ENCODE assay signal across 8 cellular contexts in the genomic region with DNA sequence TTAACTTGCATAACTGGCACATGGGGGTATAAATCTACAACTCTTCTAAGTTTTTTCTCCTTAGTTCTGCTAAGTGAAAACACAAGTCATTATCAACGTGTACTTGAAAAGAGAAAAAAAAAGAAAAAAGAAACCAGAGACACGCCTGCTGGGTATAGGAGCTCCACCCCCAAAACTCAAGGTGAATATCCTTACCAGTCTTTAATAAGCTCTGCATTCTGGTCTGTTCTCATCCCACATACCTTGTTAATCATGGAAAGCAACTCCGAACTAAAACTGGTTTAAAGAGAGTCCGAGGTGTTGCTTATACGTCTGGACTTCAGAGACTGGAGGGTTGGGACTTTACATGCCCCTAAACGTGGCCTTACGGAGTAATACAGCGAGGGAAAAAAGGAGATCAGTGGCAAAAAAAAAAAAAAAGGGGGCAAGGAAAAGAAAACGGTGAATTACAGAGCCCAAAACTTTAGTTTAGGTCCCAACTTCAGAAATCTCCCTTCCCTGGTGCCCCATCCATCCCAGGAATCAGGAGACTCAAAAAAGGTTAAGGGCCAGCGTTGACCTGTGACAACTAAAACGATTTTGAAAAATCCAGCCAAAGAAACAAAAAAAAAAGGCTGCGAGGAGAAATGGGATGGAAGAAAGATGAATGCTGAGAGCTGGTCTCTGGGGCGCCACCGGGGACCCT. TPM values are rescaled to one million over a fixed set of nuclear protein-coding genes. Genes with fewer than 3 reads are reported as not detected.
A peak's percentile ranks its signal among the peaks of the same experiment; 100 is the strongest.
DNase-seq lines count a peak whose midpoint lies in the region; ATAC-seq, FAIRE-seq and TF ChIP-seq lines count a peak whose summit lies in the region.

No MANE protein-coding gene starts in this region.

- H3K4me3 ChIP-seq in fibroblast of the aortic adventitia (ENCODE audit: low read depth, low read length): peak overlapping the region; percentile 84

- FAIRE-seq in G401.6 (lab: Jason Lieb, UNC): peak; percentile 66

- ATAC-seq in GM21619 (IDR thresholded peaks at IDR 0.05; ENCODE audit: unreplicated experiment) (peak; percentile 19), GM19324 (IDR thresholded peaks at IDR 0.05; ENCODE audit: low FRiP score, unreplicated experiment) (no peak)

- TF ChIP-seq CTCF in fibroblast of the aortic adventitia (IDR thresholded peaks at IDR 0.05; ENCODE audit: insufficient read depth, low read length): no peak

- DNase-seq in NCI-H128 (lab: John Stamatoyannopoulos, UW; ENCODE audit: unreplicated experiment) (peak; percentile 1), fibroblast of the aortic adventitia (ENCODE audit: low read depth) (peak; percentile 66), pons (ENCODE audit: low spot score) (peak; percentile 24), ureter (ENCODE audit: low spot score) (no peak)
- peak; percentile 7 to 16 for DNase-seq in activated CD4-positive, alpha-beta T cell treated with anti-CD3 and anti-CD28 coated beads, Interleukin-2, amount 50 U/mL, for 48 hours

RNA-seq across cellular contexts. Expression of a gene that starts 1.0 kb away (rescaled TPM):
- total RNA-seq in fibroblast of the aortic adventitia (ENCODE audit: low replicate concordance) (18.6 and 35.0 TPM in 2 replicates), ureter (80.5 TPM)
